18 cellular contexts compared by ENCODE assay signal in the genomic region with DNA sequence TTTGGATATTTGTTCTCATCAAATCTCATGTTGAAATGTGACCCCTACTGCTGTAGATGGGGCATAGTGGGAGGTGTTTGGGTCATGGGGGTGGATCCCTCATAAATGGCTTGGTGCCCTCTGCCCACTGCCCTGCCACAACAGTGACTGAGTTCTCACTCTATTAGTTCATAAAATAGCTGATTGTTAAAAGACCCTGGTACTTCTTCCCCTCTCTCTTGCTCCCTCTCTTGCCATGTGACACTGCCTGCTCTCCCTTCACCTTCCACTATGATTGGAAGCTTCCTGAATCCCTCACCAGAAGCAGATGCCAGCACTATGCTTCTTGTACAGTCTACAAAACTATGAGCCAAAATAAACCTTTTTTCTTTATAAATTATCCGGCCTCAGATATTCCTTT.
A peak's percentile ranks its signal among the peaks of the same experiment; 100 is the strongest.
DNase-seq lines count a peak whose midpoint lies in the region; ATAC-seq and TF ChIP-seq lines count a peak whose summit lies in the region.
"Had no signal": no experiment of that assay in that cellular context is flagged by ENCODE, and none has a peak within 500 bp of the region (broad histone marks: within the 10 kb centered on the region; RNA-seq: fewer than 3 reads in every experiment).

No MANE protein-coding gene starts in this region.

- no peaks in the 10 kb centered on the region for H3K27me3 Mint-ChIP-seq in activated T-cell treated with anti-CD3 and anti-CD28 coated beads, Interleukin-2, amount 50 U/mL, for 72 hours (ENCODE audit: low read depth)
- no peaks in the 10 kb centered on the region for H3K27me3 Mint-ChIP-seq in naive B cell

- H3K27me3 ChIP-seq in BLaER1 (no peaks in the 10 kb centered on the region), Karpas-422 (ENCODE audit: low read length) (no peaks in the 10 kb centered on the region), ascending aorta (no peaks in the 10 kb centered on the region)

- H3K27ac ChIP-seq in BLaER1: peak overlapping the region; percentile 20; the same call in 1 of the 2 replicates
- H3K27ac ChIP-seq in Karpas-422 (ENCODE audit: low read length): peak overlapping the region; percentile 75
- no peak overlapping the region for H3K27ac ChIP-seq in ascending aorta

- H3K9me3 Mint-ChIP-seq in activated T-cell treated with anti-CD3 and anti-CD28 coated beads, Interleukin-2, amount 50 U/mL, for 72 hours: no peaks in the 10 kb centered on the region
- H3K9me3 Mint-ChIP-seq in naive B cell: peaks cover 0 to 5% (median 0%) of the 10 kb centered on the region in 7 donors

- H3K4me3 ChIP-seq in BLaER1 (no peak overlapping the region), Karpas-422 (ENCODE audit: low read length) (no peak overlapping the region), ascending aorta (no peak overlapping the region)
- H3K4me3 ChIP-seq: HAP-1 had no signal

- no peaks in the 10 kb centered on the region for H3K9me2 ChIP-seq in Karpas-422 (replicated peaks; ENCODE audit: insufficient read depth, low read length)

- DNase-seq in activated T-cell treated with anti-CD3 and anti-CD28 coated beads, Interleukin-2, amount 50 U/mL, for 72 hours: no peak
- no peak for DNase-seq in activated T-cell treated with anti-CD3 and anti-CD28 coated beads, Interleukin-2, amount 50 U/mL, for 1 hour
- no peak for DNase-seq in Karpas-422
- no peak for DNase-seq in naive B cell
- DNase-seq in ascending aorta (ENCODE audit: low spot score in 2 of 2): no peak
- no peak for DNase-seq in stimulated activated CD4-positive, alpha-beta T cell treated with anti-CD3 and anti-CD28 coated beads, Interleukin-2, amount 100 ng/mL, for 48 hours
- DNase-seq: 8988T, C1 segment of cervical spinal cord, COR-L47, DMS153, NCI-H187 treated with DMSO at 0.1 percent for 48 hours, NCI-H2171, NCI-H446, NCI-H69, SIG-M5 had no signal

- no peaks in the 10 kb centered on the region for H3K9me3 ChIP-seq in BLaER1
- H3K9me3 ChIP-seq in Karpas-422 (ENCODE audit: low read length): no peaks in the 10 kb centered on the region
- no peaks in the 10 kb centered on the region for H3K9me3 ChIP-seq in ascending aorta
- H3K9me3 ChIP-seq: HAP-1 had no signal

- intact Hi-C loops in ascending aorta (cut with DNase I): no loop called here

- H3K9ac ChIP-seq in BLaER1 (no peak overlapping the region), Karpas-422 (ENCODE audit: low read length) (no peak overlapping the region)

- ATAC-seq in activated T-cell treated with anti-CD3 and anti-CD28 coated beads, Interleukin-2, amount 50 U/mL, for 72 hours (replicated peaks in 1 of 2): no peak
- no peak for ATAC-seq in naive B cell (ENCODE audit: low read depth in 2 of 2)
- no peak for ATAC-seq in HG02885 (IDR thresholded peaks at IDR 0.05; ENCODE audit: poor library complexity, unreplicated experiment)

- H3K4me3 Mint-ChIP-seq in activated T-cell treated with anti-CD3 and anti-CD28 coated beads, Interleukin-2, amount 50 U/mL, for 72 hours: no peak overlapping the region
- peak overlapping the region in 1 of 8 donors; percentile 7 for H3K4me3 Mint-ChIP-seq in naive B cell

- no peak overlapping the region for H2AFZ ChIP-seq in Karpas-422 (ENCODE audit: low read length)

- H3K79me2 ChIP-seq in Karpas-422 (ENCODE audit: low read length): peaks cover 93% of the 10 kb centered on the region

- H3K27ac Mint-ChIP-seq in activated T-cell treated with anti-CD3 and anti-CD28 coated beads, Interleukin-2, amount 50 U/mL, for 72 hours: peak overlapping the region; percentile 24
- peak overlapping the region; percentile 1 to 89 (median 55) for H3K27ac Mint-ChIP-seq in naive B cell

- H3K4me2 ChIP-seq in BLaER1: peak overlapping the region; percentile 43
- peak overlapping the region; percentile 21 for H3K4me2 ChIP-seq in Karpas-422 (ENCODE audit: low read depth, low read length, poor library complexity, severe bottlenecking)

- H4K20me1 ChIP-seq in BLaER1 (no peaks in the 10 kb centered on the region), Karpas-422 (ENCODE audit: insufficient read depth, low read depth, low read length) (no peaks in the 10 kb centered on the region)

- H3K4me1 ChIP-seq in BLaER1 (peaks cover 65% of the 10 kb centered on the region), Karpas-422 (ENCODE audit: low read length) (peaks cover 97% of the 10 kb centered on the region), ascending aorta (peaks cover 2 to 25% of the 10 kb centered on the region in 2 donors)

- H3K36me3 Mint-ChIP-seq in activated T-cell treated with anti-CD3 and anti-CD28 coated beads, Interleukin-2, amount 50 U/mL, for 72 hours (ENCODE audit: insufficient read depth in 2 of 2): peaks cover 5 to 10% of the 10 kb centered on the region in 2 donors
- peaks cover 8 to 9% of the 10 kb centered on the region in 2 donors for H3K36me3 Mint-ChIP-seq in naive B cell

- no peak for TF ChIP-seq CTCF in ascending aorta (IDR thresholded peaks at IDR 0.05)

- peaks cover 63% of the 10 kb centered on the region for H3K4me1 Mint-ChIP-seq in activated T-cell treated with anti-CD3 and anti-CD28 coated beads, Interleukin-2, amount 50 U/mL, for 72 hours (ENCODE audit: low read depth)
- peaks cover 35 to 76% (median 67%) of the 10 kb centered on the region in 3 donors for H3K4me1 Mint-ChIP-seq in naive B cell

- H3K36me3 ChIP-seq in BLaER1 (peaks cover 27% of the 10 kb centered on the region), Karpas-422 (ENCODE audit: insufficient read depth, low read length) (no peaks in the 10 kb centered on the region), ascending aorta (no peaks in the 10 kb centered on the region)
- H3K36me3 ChIP-seq: HAP-1 had no signal

Comparison
In these comparisons a context has a peak if more than half of its experiments do, and no peak if none do; other contexts are left out.
1. H3K27ac ChIP-seq: peak in BLaER1 (single experiment) and Karpas-422 (single experiment); none in ascending aorta (0 of 2).